Comparison of ENCODE assay signal across 13 cellular contexts in genomic region chr2:109242222-109242653, GRCh38.
A peak's percentile ranks its signal among the peaks of the same experiment; 100 is the strongest.
DNase-seq lines count a peak whose midpoint lies in the region; ATAC-seq, FAIRE-seq and TF ChIP-seq lines count a peak whose summit lies in the region.
"Had no signal": no experiment of that assay in that cellular context is flagged by ENCODE, and none has a peak within 500 bp of the region (broad histone marks: within the 10 kb centered on the region; RNA-seq: fewer than 3 reads in every experiment).

No MANE protein-coding gene starts in this region.

- peaks cover 64% of the 10 kb centered on the region for H3F3A ChIP-seq in PC-9 (ENCODE audit: insufficient read depth, low read depth)

- H3K27me3 ChIP-seq in PC-9 (ENCODE audit: insufficient read depth, low read depth) = no peaks in the 10 kb centered on the region
- H3K27me3 ChIP-seq in dorsolateral prefrontal cortex = no peaks in the 10 kb centered on the region
- no peaks in the 10 kb centered on the region for H3K27me3 ChIP-seq in thyroid gland
- H3K27me3 ChIP-seq: neural progenitor cell had no signal

- no peak overlapping the region for H3K4me3 Mint-ChIP-seq in T-cell
- H3K4me3 Mint-ChIP-seq: IgD-negative memory B cell, neural progenitor cell had no signal

- 93 to 94% methylated on average over 7 of the region's 7 CpGs for WGBS in mesodermal cell (ENCODE audit: insufficient coverage in 2 of 2), 2 experiments
- WGBS in thyroid gland, 2 donors = 28 to 64% methylated on average over 4 to 6 of the region's 7 CpGs

- H3K36me3 Mint-ChIP-seq in T-cell = no peaks in the 10 kb centered on the region
- H3K36me3 Mint-ChIP-seq: IgD-negative memory B cell had no signal

- no peaks in the 10 kb centered on the region for H3K9me3 Mint-ChIP-seq in T-cell
- H3K9me3 Mint-ChIP-seq: IgD-negative memory B cell, neural progenitor cell had no signal

- H3K27ac ChIP-seq in PC-9 (peak overlapping the region; percentile 88), dorsolateral prefrontal cortex (peak overlapping the region in 45 of 59 donors; percentile 7 to 89 (median 63)), mesodermal cell (ENCODE audit: low read depth, low read length, severe bottlenecking) (peak overlapping the region; percentile 57), thyroid gland (peak overlapping the region; percentile 54 to 68 (median 60))
- H3K27ac ChIP-seq: neural progenitor cell had no signal

- peak overlapping the region; percentile 72 for H3K4me2 ChIP-seq in PC-9
- H3K4me2 ChIP-seq: neural progenitor cell had no signal

- DNase-seq in PC-9 = peak in 1 of 2 experiments; percentile 21
- no peak for DNase-seq in dorsolateral prefrontal cortex
- peak in 1 of 2 donors; percentile 19 for DNase-seq in thyroid gland
- no peak for DNase-seq in D721Med (ENCODE audit: insufficient read length, low spot score)
- no peak for DNase-seq in HuH-7 (ENCODE audit: low spot score)
- no peak for DNase-seq in left colon
- no peak for DNase-seq in T-cell
- DNase-seq: Caco-2, NCI-H1930 had no signal

- TF ChIP-seq CTCF in PC-9 (conservative IDR thresholded peaks at IDR 0.05) (no peak), dorsolateral prefrontal cortex (IDR thresholded peaks at IDR 0.05 in 54 of 56, conservative IDR thresholded peaks at IDR 0.05 in 2 of 56; ENCODE audit: low read depth in 1 of 56, partially characterized antibody in 56 of 56) (no peak), thyroid gland (IDR thresholded peaks at IDR 0.05) (no peak), D721Med (IDR thresholded peaks at IDR 0.05; ENCODE audit: insufficient read depth, missing control alignments) (no peak)

- H3K4me1 Mint-ChIP-seq in T-cell = peaks cover 13 to 21% (median 17%) of the 10 kb centered on the region in 3 donors

- no peaks in the 10 kb centered on the region for H3K9me2 ChIP-seq in PC-9 (ENCODE audit: insufficient read depth)

- no peaks in the 10 kb centered on the region for H4K20me1 ChIP-seq in PC-9 (ENCODE audit: insufficient read depth)

- BruUV-seq in PC-9 (replicated peaks; lab: Mats Ljungman, UMichigan) = no TSS peak

- H2AFZ ChIP-seq in PC-9 = no peak overlapping the region
- H2AFZ ChIP-seq: neural progenitor cell had no signal

- CTCF ChIA-PET in PC-9 (lab: Charles Lee) = interaction anchor here (1.0 kb wide), 1 partner anchor 268 kb away, joined by 3 read pairs; no protein-coding TSS in a partner anchor
- CTCF ChIA-PET in T-cell (lab: Charles Lee) = no interaction called here

- no peak overlapping the region for H3K27ac Mint-ChIP-seq in T-cell
- H3K27ac Mint-ChIP-seq: IgD-negative memory B cell had no signal

- no peak for ATAC-seq in left colon
- no peak for ATAC-seq in T-cell (replicated peaks in 1 of 4)

- POLR2A ChIA-PET in PC-9 (lab: Charles Lee; ENCODE audit: unreplicated experiment) = interaction anchor here (0.6 kb wide), 1 partner anchor 28 kb away, joined by 3 read pairs; no protein-coding TSS in a partner anchor
- POLR2A ChIA-PET in T-cell (lab: Charles Lee) = no interaction called here

- intact Hi-C loops in PC-9 (cut with micrococcal nuclease; ENCODE audit: unreplicated experiment) = no loop called here
- intact Hi-C loops in dorsolateral prefrontal cortex (cut with DNase I) = no loop called here
- intact Hi-C loops in thyroid gland (cut with DNase I) = no loop called here
- intact Hi-C loops in left colon (cut with DNase I, micrococcal nuclease) = no loop called here

- no peaks in the 10 kb centered on the region for H3K27me3 Mint-ChIP-seq in T-cell

- H3K4me3 ChIP-seq in PC-9 (no peak overlapping the region), dorsolateral prefrontal cortex (no peak overlapping the region), mesodermal cell (ENCODE audit: extremely low read depth, insufficient read depth, low read length, poor library complexity, severe bottlenecking) (no peak overlapping the region), thyroid gland (replicated peaks in 1 of 3) (no peak overlapping the region)
- H3K4me3 ChIP-seq: neural progenitor cell had no signal

- FAIRE-seq in D721Med (lab: Jason Lieb, UNC) = no peak
- FAIRE-seq: GM12892 had no signal

- H3K79me2 ChIP-seq in PC-9 (ENCODE audit: low read depth) = peaks cover 61% of the 10 kb centered on the region

- H3K36me3 ChIP-seq in PC-9 (ENCODE audit: low read depth) = no peaks in the 10 kb centered on the region
- no peaks in the 10 kb centered on the region for H3K36me3 ChIP-seq in mesodermal cell (ENCODE audit: control insufficient read depth, insufficient read depth, low read length)
- no peaks in the 10 kb centered on the region for H3K36me3 ChIP-seq in thyroid gland
- H3K36me3 ChIP-seq: neural progenitor cell had no signal

- no peaks in the 10 kb centered on the region for H3K9me3 ChIP-seq in PC-9 (ENCODE audit: insufficient read depth, low read depth)
- no peaks in the 10 kb centered on the region for H3K9me3 ChIP-seq in mesodermal cell (ENCODE audit: control insufficient read depth, low read length)
- no peaks in the 10 kb centered on the region for H3K9me3 ChIP-seq in thyroid gland
- H3K9me3 ChIP-seq: Caco-2 had no signal

- peaks cover 83% of the 10 kb centered on the region for H3K4me1 ChIP-seq in PC-9 (replicated peaks; ENCODE audit: insufficient read depth)
- H3K4me1 ChIP-seq in mesodermal cell (ENCODE audit: control insufficient read depth, insufficient read depth, low read length, poor library complexity, severe bottlenecking) = peaks cover 26% of the 10 kb centered on the region
- H3K4me1 ChIP-seq in thyroid gland = peaks cover 6 to 63% of the 10 kb centered on the region in 2 donors
- H3K4me1 ChIP-seq: Caco-2, neural progenitor cell had no signal

- no peak for TF ChIP-seq POLR2A in thyroid gland (IDR thresholded peaks at IDR 0.05)
